Comparison of ENCODE assay signal across 26 cellular contexts in genomic region chr9:135882011-135882410, GRCh38.
"Had no signal": no experiment of that assay in that cellular context is flagged by ENCODE, and none has a peak within 500 bp of the region (broad histone marks: within the 10 kb centered on the region; RNA-seq: fewer than 3 reads in every experiment).

No MANE protein-coding gene starts in this region.

- H3K4me3 Mint-ChIP-seq: activated naive CD4-positive, alpha-beta T cell treated with anti-CD3 and anti-CD28 coated beads for 36 hours; activated naive CD8-positive, alpha-beta T cell treated with anti-CD3 and anti-CD28 coated beads, Interleukin-2, amount 10 ng/mL, durations not matched to agents 7 days and 5 days; activated T-helper 1 cell treated with anti-CD3 and anti-CD28 coated beads, Interleukin-12 subunit alpha, Interleukin-12 subunit beta, Interleukin-2, Interleukin-4 antibody, amounts not matched to agents 30 ng/mL and 10 ng/mL and 1 ng/mL, durations not matched to agents 14 hours and 24 hours and 36 hours; brain; natural killer cell treated with Interleukin-12 subunit alpha and Interleukin-12 subunit beta and Interleukin-15 and Interleukin-18, amount 100 ng/mL, for 72 hours; stimulated activated naive CD8-positive, alpha-beta T cell treated with anti-CD3 and anti-CD28 coated beads, Interleukin-15, amount 100 ng/mL, for 72 hours; T-cell; T-helper 2 cell treated with Interferon-gamma antibody and Interleukin-4, amounts not matched to agents 5 μg/mL and 100 μg/mL, for 36 hours had no signal

- H3K4me3 ChIP-seq: ascending aorta, left lung, lower lobe of right lung, mucosa of descending colon, skin epidermis, suprapubic skin, tibial artery had no signal

- H3K36me3 Mint-ChIP-seq: natural killer cell treated with Interleukin-12 subunit alpha and Interleukin-12 subunit beta and Interleukin-15 and Interleukin-18, amount 100 ng/mL, for 72 hours had no signal

- H3K27me3 Mint-ChIP-seq: activated naive CD8-positive, alpha-beta T cell treated with anti-CD3 and anti-CD28 coated beads, Interleukin-2, amount 10 ng/mL, durations not matched to agents 7 days and 5 days; brain; natural killer cell treated with Interleukin-12 subunit alpha and Interleukin-12 subunit beta and Interleukin-15 and Interleukin-18, amount 100 ng/mL, for 72 hours; progenitor cell of endocrine pancreas; stimulated activated naive CD8-positive, alpha-beta T cell treated with anti-CD3 and anti-CD28 coated beads, Interleukin-15, amount 100 ng/mL, for 72 hours; T-cell had no signal

- ATAC-seq: left lung; lower lobe of right lung; mucosa of descending colon; natural killer cell treated with Interleukin-12 subunit alpha and Interleukin-12 subunit beta and Interleukin-15 and Interleukin-18, amount 100 ng/mL, for 72 hours; sciatic nerve; stimulated activated naive CD8-positive, alpha-beta T cell treated with anti-CD3 and anti-CD28 coated beads, Interleukin-15, amount 100 ng/mL, for 72 hours; T-cell had no signal

- H3K27me3 ChIP-seq: ascending aorta, left lung, neutrophil, suprapubic skin, tibial artery had no signal

- H3K27ac Mint-ChIP-seq: activated naive CD4-positive, alpha-beta T cell treated with anti-CD3 and anti-CD28 coated beads for 36 hours; activated naive CD8-positive, alpha-beta T cell treated with anti-CD3 and anti-CD28 coated beads, Interleukin-2, amount 10 ng/mL, durations not matched to agents 7 days and 5 days; activated T-helper 1 cell treated with anti-CD3 and anti-CD28 coated beads, Interleukin-12 subunit alpha, Interleukin-12 subunit beta, Interleukin-2, Interleukin-4 antibody, amounts not matched to agents 30 ng/mL and 10 ng/mL and 1 ng/mL, durations not matched to agents 14 hours and 24 hours and 36 hours; natural killer cell treated with Interleukin-12 subunit alpha and Interleukin-12 subunit beta and Interleukin-15 and Interleukin-18, amount 100 ng/mL, for 72 hours; stimulated activated naive CD8-positive, alpha-beta T cell treated with anti-CD3 and anti-CD28 coated beads, Interleukin-15, amount 100 ng/mL, for 72 hours; T-cell; T-helper 2 cell treated with Interferon-gamma antibody and Interleukin-4, amounts not matched to agents 5 μg/mL and 100 μg/mL, for 36 hours had no signal

- H3K9me3 Mint-ChIP-seq: activated naive CD4-positive, alpha-beta T cell treated with anti-CD3 and anti-CD28 coated beads for 36 hours; activated naive CD8-positive, alpha-beta T cell treated with anti-CD3 and anti-CD28 coated beads, Interleukin-2, amount 10 ng/mL, durations not matched to agents 7 days and 5 days; activated T-helper 1 cell treated with anti-CD3 and anti-CD28 coated beads, Interleukin-12 subunit alpha, Interleukin-12 subunit beta, Interleukin-2, Interleukin-4 antibody, amounts not matched to agents 30 ng/mL and 10 ng/mL and 1 ng/mL, durations not matched to agents 14 hours and 24 hours and 36 hours; brain; natural killer cell treated with Interleukin-12 subunit alpha and Interleukin-12 subunit beta and Interleukin-15 and Interleukin-18, amount 100 ng/mL, for 72 hours; stimulated activated naive CD8-positive, alpha-beta T cell treated with anti-CD3 and anti-CD28 coated beads, Interleukin-15, amount 100 ng/mL, for 72 hours; T-cell; T-helper 2 cell treated with Interferon-gamma antibody and Interleukin-4, amounts not matched to agents 5 μg/mL and 100 μg/mL, for 36 hours had no signal

- DNase-seq: activated CD4-positive, alpha-beta T cell treated with anti-CD3 and anti-CD28 coated beads for 4 hours; activated CD4-positive, alpha-beta T cell treated with anti-CD3 and anti-CD28 coated beads, Interleukin-2, amount 50 U/mL, for 4 hours; activated CD8-positive, alpha-beta memory T cell treated with anti-CD3 and anti-CD28 coated beads, Interleukin-2, amount 50 U/mL, for 4 hours; activated effector memory CD4-positive, alpha-beta T cell treated with anti-CD3 and anti-CD28 coated beads, Interleukin-2, amount 50 U/mL, for 16 hours; activated naive CD4-positive, alpha-beta T cell treated with anti-CD3 and anti-CD28 coated beads for 36 hours; activated naive CD8-positive, alpha-beta T cell treated with anti-CD3 and anti-CD28 coated beads, Interleukin-2, amount 10 ng/mL, durations not matched to agents 7 days and 5 days; activated T-cell treated with anti-CD3 and anti-CD28 coated beads, Interleukin-2, amount 50 U/mL, for 1 hour; left lung; lower lobe of right lung; mucosa of descending colon; retina; stimulated activated CD4-positive, alpha-beta T cell treated with anti-CD3 and anti-CD28 coated beads, Interleukin-12 subunit alpha, Interleukin-12 subunit beta, amount 100 ng/mL, for 4 hours; stimulated activated CD4-positive, alpha-beta T cell treated with anti-CD3 and anti-CD28 coated beads, Interleukin-4, amount 100 ng/mL, for 1 hour; stimulated activated naive CD8-positive, alpha-beta T cell treated with anti-CD3 and anti-CD28 coated beads, Interleukin-15, amount 100 ng/mL, for 72 hours; T-cell; tibial artery had no signal

- H3K27ac ChIP-seq: ascending aorta, left lung, lower lobe of right lung, neutrophil, skin epidermis, suprapubic skin, tibial artery had no signal

- H3K9me3 ChIP-seq: ascending aorta, left lung, lower lobe of right lung, mucosa of descending colon, neutrophil, suprapubic skin, tibial artery had no signal
